Comparison of ENCODE assay signal across 8 cellular contexts in the genomic region with DNA sequence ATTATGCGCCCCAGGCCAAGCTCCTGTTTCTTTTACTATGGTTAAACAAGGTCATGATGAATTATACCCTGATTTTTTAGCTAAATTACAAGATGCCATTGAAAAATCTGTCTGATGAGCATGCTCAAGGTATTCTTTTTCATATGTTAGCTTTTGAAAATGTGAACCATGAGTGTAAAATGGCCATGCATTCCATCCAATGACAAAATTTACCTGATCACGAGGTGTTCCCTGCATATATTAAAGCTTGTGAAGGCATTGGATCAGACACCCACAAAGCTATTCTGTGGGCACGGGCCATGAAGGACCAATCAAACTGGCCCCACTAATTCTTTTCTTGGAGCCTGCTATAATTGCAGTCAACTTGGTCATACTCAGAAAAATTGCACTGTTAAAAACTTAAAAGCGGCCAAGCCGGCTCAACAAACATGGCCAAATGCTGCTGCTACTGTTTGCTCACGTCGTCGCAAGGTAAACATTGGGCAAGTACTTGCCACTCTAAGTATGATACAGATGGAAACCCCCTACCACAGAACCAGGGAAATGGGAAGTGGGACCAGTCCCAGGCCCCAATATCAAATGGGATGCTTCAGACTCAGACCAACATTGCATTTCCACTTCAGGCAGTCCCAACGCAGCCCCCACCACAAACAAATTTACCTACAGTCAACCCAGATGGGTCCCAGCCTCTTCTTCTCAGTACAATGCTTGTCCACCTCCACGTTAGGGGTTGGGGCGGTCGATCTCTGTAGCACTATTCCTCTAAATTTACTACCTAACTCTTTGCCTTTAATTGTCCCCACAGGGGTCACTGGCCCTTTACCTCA. TPM values are rescaled to one million over a fixed set of nuclear protein-coding genes. Genes with fewer than 3 reads are reported as not detected.
DNase-seq lines count a peak whose midpoint lies in the region; ATAC-seq, FAIRE-seq and TF ChIP-seq lines count a peak whose summit lies in the region.
"Not testable (repeated sequence)": the region's sequence is repeated elsewhere in the genome, so short reads cannot be mapped to it uniquely, and the experiment has no call there.

No MANE protein-coding gene starts in this region.

- peak; percentile 35 for DNase-seq in COLO668 (lab: John Stamatoyannopoulos, UW; ENCODE audit: unreplicated experiment)
- DNase-seq in DMS53 treated with DMSO at 0.1 percent for 48 hours (lab: John Stamatoyannopoulos, UW; ENCODE audit: unreplicated experiment): peak; percentile 55
- peak; percentile 57 for DNase-seq in NCI-H510A treated with DMSO at 0.1 percent for 48 hours (lab: John Stamatoyannopoulos, UW)
- DNase-seq in body of pancreas: peak; percentile 30 to 62 (median 49)
- peak; percentile 96 for DNase-seq in HepG2 (ENCODE audit: low spot score)
- DNase-seq in pancreas: peak in 3 of 6 donors; percentile 33 to 36 (median 34)
- DNase-seq in stomach: peak; percentile 51

- H3K27ac ChIP-seq in 22Rv1 (peak overlapping the region; percentile 75), HepG2 (ENCODE audit: extremely low read length, insufficient read depth, low read length) (peak overlapping the region; percentile 78)
- H3K27ac ChIP-seq in body of pancreas, pancreas, stomach: not testable (repeated sequence)

- not testable (repeated sequence) for H3K9me3 ChIP-seq in body of pancreas; HepG2 (ENCODE audit: low read length); pancreas; stomach

- H3K4me1 ChIP-seq in body of pancreas: peaks cover 15% of the 10 kb centered on the region
- H3K4me1 ChIP-seq in HepG2 (ENCODE audit: insufficient read depth, low read length): peaks cover 100% of the 10 kb centered on the region
- H3K4me1 ChIP-seq in pancreas: not testable (repeated sequence)
- H3K4me1 ChIP-seq in stomach: peaks cover under 1 to 30% (median 17%) of the 10 kb centered on the region in 4 donors

- peaks cover 91% of the 10 kb centered on the region for H3K79me2 ChIP-seq in HepG2 (ENCODE audit: insufficient read depth, low read length)

- in situ Hi-C loops in HepG2 (cut with HindIII; ENCODE audit: extremely low pct_ligation_motif_present, low pct_unique_long_range_greater_than_20kb): not testable (repeated sequence)

- WGBS in body of pancreas, 2 donors: 60 to 65% methylated on average over 12 of the region's 12 CpGs
- 24% methylated on average over 12 of the region's 12 CpGs for WGBS in HepG2 (ENCODE audit: low lambda C conversion rate)
- 58% methylated on average over 12 of the region's 12 CpGs for WGBS in pancreas, 2 donors
- 57 to 71% (median 63%) methylated on average over 12 of the region's 12 CpGs for WGBS in stomach, 5 donors

- not testable (repeated sequence) for H3K4me3 ChIP-seq in body of pancreas, pancreas, stomach
- peak overlapping the region in 1 of 3 experiments; percentile 34; a peak in 1 of 6 replicates for H3K4me3 ChIP-seq in HepG2 (replicated peaks in 1 of 3; ENCODE audit: insufficient read depth in 1 of 3, low read depth in 2 of 3, low read length in 3 of 3)

- not testable (repeated sequence) for TF ChIP-seq POLR2A in body of pancreas (IDR thresholded peaks at IDR 0.05); HepG2 (IDR thresholded peaks at IDR 0.05; ENCODE audit: insufficient read depth in 1 of 2, low read depth in 2 of 2, low read length in 2 of 2); stomach (IDR thresholded peaks at IDR 0.05)

- intact Hi-C loops in body of pancreas (cut with DNase I); HepG2 (cut with micrococcal nuclease; ENCODE audit: unreplicated experiment); pancreas (cut with DNase I); stomach (cut with DNase I; ENCODE audit: low total_unique reads): not testable (repeated sequence)

- TF ChIP-seq RAD21 in HepG2 (CRISPR knock-in tag; IDR thresholded peaks at IDR 0.05): peak; percentile 41; the same call in 1 of the 2 replicates

- H3K36me3 ChIP-seq in body of pancreas (replicated peaks in 1 of 2; ENCODE audit: insufficient read depth in 1 of 2, low read depth in 2 of 2); HepG2 (replicated peaks in 1 of 2; ENCODE audit: control insufficient read depth in 1 of 2, insufficient read depth in 2 of 2, low read length in 2 of 2); pancreas; stomach: not testable (repeated sequence)

- peak overlapping the region; percentile 59 for H3K9ac ChIP-seq in HepG2 (ENCODE audit: insufficient read depth, low read depth, low read length)

- POLR2A ChIA-PET in HepG2 (lab: Yijun Ruan, JAX): interaction anchor here (1.1 to 2.1 kb wide), 4 partner anchors 9 to 150 kb away, joined by 3 to 8 read pairs (median 6); partner anchors contain the start of gene UGP2

- H3K27me3 ChIP-seq in body of pancreas; HepG2 (ENCODE audit: control insufficient read depth in 1 of 2, insufficient read depth in 2 of 2, low read length in 2 of 2); pancreas; stomach: not testable (repeated sequence)

- not testable (repeated sequence) for BruUV-seq in HepG2 (replicated peaks; lab: Mats Ljungman, UMichigan)

- not testable (repeated sequence) for TF ChIP-seq CTCF in 22Rv1 (IDR thresholded peaks at IDR 0.05); body of pancreas (IDR thresholded peaks at IDR 0.05); HepG2 (CRISPR knock-in tag; IDR thresholded peaks at IDR 0.05); pancreas (IDR thresholded peaks at IDR 0.05); stomach (IDR thresholded peaks at IDR 0.05)

- H2AFZ ChIP-seq in HepG2 (ENCODE audit: low read length): not testable (repeated sequence)

- CTCF ChIA-PET in HepG2 (lab: Yijun Ruan, JAX; ENCODE audit: low intra/inter-chr PET ratio, low total read pairs): not testable (repeated sequence)

- peak overlapping the region; percentile 72 for H3K4me2 ChIP-seq in HepG2 (ENCODE audit: low read depth, low read length)

- FAIRE-seq in HepG2 (lab: Jason Lieb, UNC); pancreas (lab: Jason Lieb, UNC): not testable (repeated sequence)

- ATAC-seq in body of pancreas: not testable (repeated sequence)
- ATAC-seq in HepG2 (peak; percentile 88), pancreas (peak; percentile 53 to 73 (median 66))

- not testable (repeated sequence) for H4K20me1 ChIP-seq in HepG2 (ENCODE audit: insufficient read depth, low read length)

- TF ChIP-seq EP300 in HepG2 (IDR thresholded peaks at IDR 0.05; ENCODE audit: low read depth in 2 of 2, low read length in 2 of 2) (peak; percentile 75 to 96), HepG2 (CRISPR knock-in tag; IDR thresholded peaks at IDR 0.05; ENCODE audit: borderline replicate concordance) (peak; percentile 92)
- TF ChIP-seq EP300 in stomach (IDR thresholded peaks at IDR 0.05): not testable (repeated sequence)

TF ChIP-seq in HepG2, 621 proteins besides CTCF, POLR2A, EP300 and RAD21 (continues in another document):
- TF ChIP-seq IRF2 (CRISPR knock-in tag; IDR thresholded peaks at IDR 0.05) (peak; percentile 84), ZNF747 (CRISPR knock-in tag; IDR thresholded peaks at IDR 0.05; ENCODE audit: borderline replicate concordance) (peak; percentile 86; the same call in 1 of the 2 replicates), GABPA (CRISPR knock-in tag; IDR thresholded peaks at IDR 0.05; ENCODE audit: low read depth) (0 out of 2 replicates have a peak, but pooled peaks have one; percentile 9), ZNF543 (CRISPR knock-in tag; IDR thresholded peaks at IDR 0.05) (0 out of 2 replicates have a peak, but pooled peaks have one; percentile 64), ZFP82 (CRISPR knock-in tag; IDR thresholded peaks at IDR 0.05; ENCODE audit: borderline replicate concordance) (peak; percentile 68; the same call in 1 of the 2 replicates), ZNF224 (CRISPR knock-in tag; IDR thresholded peaks at IDR 0.05) (0 out of 2 replicates have a peak, but pooled peaks have one; percentile 35)
- TF ChIP-seq GABPA (IDR thresholded peaks at IDR 0.05; ENCODE audit: low read depth, low read length): not testable (repeated sequence)

RNA-seq across cellular contexts. Expression of gene VPS54, which starts 27.8 kb away (rescaled TPM):
- total RNA-seq in body of pancreas (10 to 100 TPM; 17.8 to 22.8 TPM), HepG2 (2016; rRNA removed; fragmentation: Illumina TruSeq; extraction: Trizol) (64.7 and 75.4 TPM in 2 replicates), pancreas (10 to 100 TPM; 11.1 to 18.1 (median 13.0) TPM), stomach (10 to 100 TPM in 3 of 5 donors, 1 to 10 TPM in 2; 3.2 to 58.9 (median 13.8) TPM)
- total RNA-seq in HepG2 (2016; cell fraction: cytosol; rRNA removed; fragmentation: Illumina TruSeq; extraction: Trizol; ENCODE audit: low read depth): 23.8 and 25.8 TPM in 2 replicates
- 63.0 and 68.2 TPM in 2 replicates for total RNA-seq in HepG2 (2016; cell fraction: insoluble cytoplasmic fraction; rRNA removed; fragmentation: Illumina TruSeq; extraction: Trizol)
- 73.0 and 83.1 TPM in 2 replicates for total RNA-seq in HepG2 (2016; cell fraction: membrane; rRNA removed; fragmentation: Illumina TruSeq; extraction: Trizol)
- 56.5 and 65.0 TPM in 2 replicates for total RNA-seq in HepG2 (2016; cell fraction: nucleus; rRNA removed; fragmentation: Illumina TruSeq; extraction: Trizol)
- polyA plus RNA-seq in HepG2 (2011; rRNA removed) (66.7 and 77.5 TPM in 2 replicates), pancreas (10 to 100 TPM in 1 of 2 donors, 1 to 10 TPM in 1; 7.9 to 17.8 TPM), stomach (10 to 100 TPM; 10.1 to 16.8 (median 12.3) TPM)
- 24.3 and 39.3 TPM in 2 replicates for polyA plus RNA-seq in HepG2 (2011; cell fraction: cytosol; rRNA removed)
- polyA plus RNA-seq in HepG2 (2011; cell fraction: nucleus; rRNA removed): 45.4 and 50.4 TPM in 2 replicates
- polyA plus RNA-seq in HepG2 (2012): 75.2 and 93.6 TPM in 2 replicates
- polyA plus RNA-seq in HepG2 (2016; cell fraction: cytosol; fragmentation: Illumina TruSeq; extraction: Trizol; ENCODE audit: low read depth): 9.0 and 9.6 TPM in 2 replicates
- polyA plus RNA-seq in HepG2 (2016; cell fraction: insoluble cytoplasmic fraction; fragmentation: Illumina TruSeq; extraction: Trizol; ENCODE audit: low read depth): 54.6 and 54.7 TPM in 2 replicates
- polyA plus RNA-seq in HepG2 (2016; cell fraction: membrane; fragmentation: Illumina TruSeq; extraction: Trizol; ENCODE audit: low read depth): 35.4 and 35.8 TPM in 2 replicates
- polyA plus RNA-seq in HepG2 (2016; cell fraction: nucleus; fragmentation: Illumina TruSeq; extraction: Trizol; ENCODE audit: insufficient read depth, low read depth): 77.5 and 83.9 TPM in 2 replicates
- 7.4 and 30.0 TPM in 2 replicates for polyA minus RNA-seq in HepG2 (2011; rRNA and poly(A)+ RNA removed; ENCODE audit: low replicate concordance)
- 58.1 and 59.1 TPM in 2 replicates for polyA minus RNA-seq in HepG2 (2011; cell fraction: cytosol; rRNA and poly(A)+ RNA removed)
- polyA minus RNA-seq in HepG2 (2011; cell fraction: nucleus; rRNA and poly(A)+ RNA removed): 143 and 153 TPM in 2 replicates
